In genomic region chr18:54184836-54185235, GRCh38 we compare ENCODE assay signal across 16 cellular contexts.
"Had no signal": no experiment of that assay in that cellular context is flagged by ENCODE, and none has a peak within 500 bp of the region (broad histone marks: within the 10 kb centered on the region; RNA-seq: fewer than 3 reads in every experiment).

No MANE protein-coding gene starts in this region.

- H3K27ac ChIP-seq: body of pancreas, heart left ventricle, left lung, transverse colon had no signal

- H3K4me1 ChIP-seq: body of pancreas, heart left ventricle, left lung had no signal

- H3K27me3 Mint-ChIP-seq: natural killer cell treated with Interleukin-12 subunit alpha and Interleukin-12 subunit beta and Interleukin-15 and Interleukin-18, amount 100 ng/mL, for 72 hours; stimulated activated naive B cell treated with anti-CD40 and anti-IgM and Interleukin-4, amounts not matched to agents 10 μg/mL and 1 μg/mL and 100 μg/mL, for 72 hours had no signal

- H3K9me3 Mint-ChIP-seq: natural killer cell treated with Interleukin-12 subunit alpha and Interleukin-12 subunit beta and Interleukin-15 and Interleukin-18, amount 100 ng/mL, for 72 hours; stimulated activated naive B cell treated with anti-CD40 and anti-IgM and Interleukin-4, amounts not matched to agents 10 μg/mL and 1 μg/mL and 100 μg/mL, for 72 hours had no signal

- H3K9me3 ChIP-seq: body of pancreas, heart left ventricle, left lung, transverse colon had no signal

- DNase-seq: activated CD4-positive, alpha-beta T cell treated with anti-CD3 and anti-CD28 coated beads, Interleukin-2, amount 50 U/mL, for 4 hours; activated CD4-positive, CD25-positive, alpha-beta regulatory T cell; activated naive CD4-positive, alpha-beta T cell; amniotic stem cell; body of pancreas; effector memory CD4-positive, alpha-beta T cell; heart left ventricle; left lung; mesenchymal stem cell; nucleus accumbens; right cardiac atrium; small intestine; stimulated activated naive B cell treated with anti-CD40 and anti-IgM and Interleukin-4, amounts not matched to agents 10 μg/mL and 1 μg/mL and 100 μg/mL, for 72 hours; substantia nigra; transverse colon had no signal

- ATAC-seq: body of pancreas; heart left ventricle; left lung; natural killer cell treated with Interleukin-12 subunit alpha and Interleukin-12 subunit beta and Interleukin-15 and Interleukin-18, amount 100 ng/mL, for 72 hours; right cardiac atrium; stimulated activated naive B cell treated with anti-CD40 and anti-IgM and Interleukin-4, amounts not matched to agents 10 μg/mL and 1 μg/mL and 100 μg/mL, for 72 hours had no signal

- H3K27me3 ChIP-seq: body of pancreas, heart left ventricle, left lung, transverse colon had no signal

- H3K4me3 Mint-ChIP-seq: natural killer cell treated with Interleukin-12 subunit alpha and Interleukin-12 subunit beta and Interleukin-15 and Interleukin-18, amount 100 ng/mL, for 72 hours; stimulated activated naive B cell treated with anti-CD40 and anti-IgM and Interleukin-4, amounts not matched to agents 10 μg/mL and 1 μg/mL and 100 μg/mL, for 72 hours had no signal

- H3K4me1 Mint-ChIP-seq: stimulated activated naive B cell treated with anti-CD40 and anti-IgM and Interleukin-4, amounts not matched to agents 10 μg/mL and 1 μg/mL and 100 μg/mL, for 72 hours had no signal

- H3K4me3 ChIP-seq: body of pancreas, heart left ventricle, left lung, transverse colon had no signal

- H3K27ac Mint-ChIP-seq: natural killer cell treated with Interleukin-12 subunit alpha and Interleukin-12 subunit beta and Interleukin-15 and Interleukin-18, amount 100 ng/mL, for 72 hours; stimulated activated naive B cell treated with anti-CD40 and anti-IgM and Interleukin-4, amounts not matched to agents 10 μg/mL and 1 μg/mL and 100 μg/mL, for 72 hours had no signal
